Comparison of ENCODE assay signal across 21 cellular contexts in genomic region chr1:115725600-115725999, GRCh38. TPM values are rescaled to one million over a fixed set of nuclear protein-coding genes. Genes with fewer than 3 reads are reported as not detected.
DNase-seq lines count a peak whose midpoint lies in the region; TF ChIP-seq lines count a peak whose summit lies in the region.
"Had no signal": no experiment of that assay in that cellular context is flagged by ENCODE, and none has a peak within 500 bp of the region (broad histone marks: within the 10 kb centered on the region; RNA-seq: fewer than 3 reads in every experiment).

No MANE protein-coding gene starts in this region.

- no peaks in the 10 kb centered on the region for H3K27me3 ChIP-seq in esophagus squamous epithelium
- H3K27me3 ChIP-seq in WERI-Rb-1 (ENCODE audit: insufficient read depth, low read depth, severe bottlenecking) = no peaks in the 10 kb centered on the region
- H3K27me3 ChIP-seq: breast epithelium, dorsolateral prefrontal cortex, suprapubic skin had no signal

- peaks cover 35% of the 10 kb centered on the region for H3K4me1 Mint-ChIP-seq in neural crest cell
- no peaks in the 10 kb centered on the region for H3K4me1 Mint-ChIP-seq in activated CD4-positive, alpha-beta T cell treated with anti-CD3 and anti-CD28 coated beads, Interleukin-2, amount 10 ng/mL, durations not matched to agents 24 days and 14 days
- H3K4me1 Mint-ChIP-seq: activated naive CD8-positive, alpha-beta T cell treated with anti-CD3 and anti-CD28 coated beads for 36 hours had no signal

- H3K4me3 ChIP-seq in esophagus squamous epithelium (no peak overlapping the region), urinary bladder (ENCODE audit: low read depth, low read length) (no peak overlapping the region), WERI-Rb-1 (ENCODE audit: low read depth, low read length) (no peak overlapping the region)
- H3K4me3 ChIP-seq: breast epithelium, dorsolateral prefrontal cortex, lung, prostate gland, suprapubic skin had no signal

- H3K9me3 ChIP-seq in esophagus squamous epithelium = no peaks in the 10 kb centered on the region
- no peaks in the 10 kb centered on the region for H3K9me3 ChIP-seq in WERI-Rb-1 (ENCODE audit: severe bottlenecking)
- H3K9me3 ChIP-seq: breast epithelium, prostate gland, suprapubic skin had no signal

- intact Hi-C loops in esophagus squamous epithelium (cut with DNase I) = no loop called here
- intact Hi-C loops in activated CD4-positive, alpha-beta T cell treated with anti-CD3 and anti-CD28 coated beads, Interleukin-2, amount 10 ng/mL, durations not matched to agents 24 days and 14 days (cut with micrococcal nuclease) = no loop called here

- WGBS in esophagus squamous epithelium, 2 donors = 57 to 60% methylated on average over 2 of the region's 2 CpGs
- 43% methylated on average over 2 of the region's 2 CpGs for WGBS in urinary bladder

- peaks cover 0 to 57% (median 33%) of the 10 kb centered on the region in 3 donors for H3K4me1 ChIP-seq in esophagus squamous epithelium
- H3K4me1 ChIP-seq in urinary bladder (ENCODE audit: insufficient read depth) = no peaks in the 10 kb centered on the region
- H3K4me1 ChIP-seq: breast epithelium had no signal

- TF ChIP-seq CTCF in esophagus squamous epithelium (IDR thresholded peaks at IDR 0.05) = no peak
- no peak for TF ChIP-seq CTCF in neural crest cell (conservative IDR thresholded peaks at IDR 0.05)
- no peak for TF ChIP-seq CTCF in WERI-Rb-1 (IDR thresholded peaks at IDR 0.05; ENCODE audit: low read depth, low read length)

- TF ChIP-seq POLR2A in esophagus squamous epithelium (IDR thresholded peaks at IDR 0.05) = no peak

- H3K36me3 Mint-ChIP-seq in neural crest cell (ENCODE audit: low read depth) = no peaks in the 10 kb centered on the region
- no peaks in the 10 kb centered on the region for H3K36me3 Mint-ChIP-seq in activated CD4-positive, alpha-beta T cell treated with anti-CD3 and anti-CD28 coated beads, Interleukin-2, amount 10 ng/mL, durations not matched to agents 24 days and 14 days (ENCODE audit: low read depth)
- H3K36me3 Mint-ChIP-seq: activated naive CD8-positive, alpha-beta T cell treated with anti-CD3 and anti-CD28 coated beads for 36 hours had no signal

- H3K27ac ChIP-seq in esophagus squamous epithelium (peak overlapping the region in 3 of 4 donors; percentile 58 to 86 (median 68)), urinary bladder (ENCODE audit: low read depth) (peak overlapping the region; percentile 56), WERI-Rb-1 (no peak overlapping the region)
- H3K27ac ChIP-seq: breast epithelium, dorsolateral prefrontal cortex, prostate gland, suprapubic skin had no signal

- H3K9me3 Mint-ChIP-seq in neural crest cell = no peaks in the 10 kb centered on the region
- no peaks in the 10 kb centered on the region for H3K9me3 Mint-ChIP-seq in activated CD4-positive, alpha-beta T cell treated with anti-CD3 and anti-CD28 coated beads, Interleukin-2, amount 10 ng/mL, durations not matched to agents 24 days and 14 days
- H3K9me3 Mint-ChIP-seq: activated naive CD8-positive, alpha-beta T cell treated with anti-CD3 and anti-CD28 coated beads for 36 hours; nephron had no signal

- DNase-seq in SKM-1 treated with dmso at 0.1 percent for 144 hours (lab: John Stamatoyannopoulos, UW; ENCODE audit: unreplicated experiment) (peak; percentile 7), SKM-1 (lab: John Stamatoyannopoulos, UW; ENCODE audit: unreplicated experiment) (no peak), esophagus squamous epithelium (lab: John Stamatoyannopoulos, UW) (no peak), neural crest cell (ENCODE audit: low read depth, low spot score) (no peak), WERI-Rb-1 (no peak)
- no peak for DNase-seq in stimulated activated CD4-positive, alpha-beta T cell treated with anti-CD3 and anti-CD28 coated beads, Interleukin-4, amount 100 ng/mL, for 1 hour
- no peak for DNase-seq in activated CD4-positive, alpha-beta T cell treated with anti-CD3 and anti-CD28 coated beads, Interleukin-2, amount 10 ng/mL, durations not matched to agents 24 days and 14 days
- DNase-seq: 8988T; activated naive CD8-positive, alpha-beta T cell treated with anti-CD3 and anti-CD28 coated beads for 36 hours; dorsolateral prefrontal cortex; KG1; NCI-H2029; NCI-H446 treated with DMSO at 0.1 percent for 48 hours had no signal

- peak overlapping the region; percentile 83 for H3K27ac Mint-ChIP-seq in neural crest cell (ENCODE audit: unreplicated experiment)
- H3K27ac Mint-ChIP-seq in activated CD4-positive, alpha-beta T cell treated with anti-CD3 and anti-CD28 coated beads, Interleukin-2, amount 10 ng/mL, durations not matched to agents 24 days and 14 days = no peak overlapping the region
- H3K27ac Mint-ChIP-seq: activated naive CD8-positive, alpha-beta T cell treated with anti-CD3 and anti-CD28 coated beads for 36 hours had no signal

- no peaks in the 10 kb centered on the region for H3K27me3 Mint-ChIP-seq in neural crest cell (ENCODE audit: low read depth)
- peaks cover 2% of the 10 kb centered on the region for H3K27me3 Mint-ChIP-seq in activated CD4-positive, alpha-beta T cell treated with anti-CD3 and anti-CD28 coated beads, Interleukin-2, amount 10 ng/mL, durations not matched to agents 24 days and 14 days

- no peak overlapping the region for H3K4me3 Mint-ChIP-seq in neural crest cell
- H3K4me3 Mint-ChIP-seq in activated CD4-positive, alpha-beta T cell treated with anti-CD3 and anti-CD28 coated beads, Interleukin-2, amount 10 ng/mL, durations not matched to agents 24 days and 14 days = no peak overlapping the region
- H3K4me3 Mint-ChIP-seq: activated naive CD8-positive, alpha-beta T cell treated with anti-CD3 and anti-CD28 coated beads for 36 hours; nephron had no signal

- no peaks in the 10 kb centered on the region for H3K36me3 ChIP-seq in esophagus squamous epithelium
- H3K36me3 ChIP-seq in urinary bladder (ENCODE audit: insufficient read depth) = no peaks in the 10 kb centered on the region
- no peaks in the 10 kb centered on the region for H3K36me3 ChIP-seq in WERI-Rb-1
- H3K36me3 ChIP-seq: breast epithelium, prostate gland, suprapubic skin had no signal

RNA-seq across cellular contexts. Expression of gene CASQ2, which starts 42.9 kb away (rescaled TPM):
- total RNA-seq in esophagus squamous epithelium (10 to 100 TPM in 1 of 4 donors, 1 to 10 TPM in 2, under 1 TPM in 1; 0.53 to 21.4 (median 4.1) TPM), neural crest cell (0.11 and 0.12 TPM in 2 replicates), urinary bladder (75.2 TPM)
- 111 TPM for polyA plus RNA-seq in urinary bladder
- not detected in 2 replicates for total RNA-seq in activated CD4-positive, alpha-beta T cell treated with anti-CD3 and anti-CD28 coated beads, Interleukin-2, amount 10 ng/mL, durations not matched to agents 24 days and 14 days
- total RNA-seq: activated naive CD8-positive, alpha-beta T cell treated with anti-CD3 and anti-CD28 coated beads for 36 hours; epithelial cell of proximal tubule had no signal
- polyA plus RNA-seq: BJ had no signal
